ENCODE assay signal across 23 cellular contexts in the genomic region with DNA sequence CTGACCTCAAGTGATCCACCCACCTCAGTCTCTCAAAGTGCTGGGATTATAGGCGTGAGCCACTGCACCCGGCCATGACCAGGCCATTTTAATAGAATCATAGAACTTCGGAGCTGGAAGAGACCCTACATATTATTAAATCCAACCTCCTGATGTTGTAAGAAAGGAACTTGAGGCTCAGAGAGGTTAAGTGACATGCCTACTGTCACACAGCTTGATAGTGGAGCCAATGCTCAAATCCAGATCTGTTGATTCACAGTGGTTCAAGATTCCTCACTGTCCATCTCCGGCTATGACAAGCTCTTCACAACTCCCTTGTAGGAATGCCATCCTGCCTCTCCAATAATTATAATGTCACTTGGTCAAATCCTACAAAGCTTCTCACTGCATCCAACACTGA.
"Had no signal": no experiment of that assay in that cellular context is flagged by ENCODE, and none has a peak within 500 bp of the region (broad histone marks: within the 10 kb centered on the region; RNA-seq: fewer than 3 reads in every experiment).

No MANE protein-coding gene starts in this region.

- ATAC-seq: T-cell had no signal

- H3K4me2 ChIP-seq: PC-9 had no signal

- H3K27me3 Mint-ChIP-seq: activated B cell treated with CpG ODN at 0.5 μM for 24 hours; activated CD4-positive, alpha-beta memory T cell treated with anti-CD3 and anti-CD28 coated beads for 36 hours; activated CD4-positive, alpha-beta T cell treated with anti-CD3 and anti-CD28 coated beads, Interleukin-2, amount 10 ng/mL, durations not matched to agents 7 days and 5 days; T-cell had no signal

- H3K4me3 ChIP-seq: adrenal gland, PC-9, SK-N-MC had no signal

- H3K27ac Mint-ChIP-seq: activated B cell treated with CpG ODN at 0.5 μM for 24 hours; activated CD4-positive, alpha-beta memory T cell treated with anti-CD3 and anti-CD28 coated beads for 36 hours; activated CD4-positive, alpha-beta T cell treated with anti-CD3 and anti-CD28 coated beads, Interleukin-2, amount 10 ng/mL, durations not matched to agents 7 days and 5 days; activated naive CD8-positive, alpha-beta T cell treated with anti-CD3 and anti-CD28 coated beads, Interleukin-2, amount 10 ng/mL, durations not matched to agents 7 days and 5 days; T-cell had no signal

- H3K9me3 Mint-ChIP-seq: activated B cell treated with CpG ODN at 0.5 μM for 24 hours; activated CD4-positive, alpha-beta memory T cell treated with anti-CD3 and anti-CD28 coated beads for 36 hours; activated naive CD8-positive, alpha-beta T cell treated with anti-CD3 and anti-CD28 coated beads, Interleukin-2, amount 10 ng/mL, durations not matched to agents 7 days and 5 days; central memory CD8-positive, alpha-beta T cell; T-cell had no signal

- H3K36me3 ChIP-seq: adrenal gland had no signal

- H3K36me3 Mint-ChIP-seq: T-cell had no signal

- FAIRE-seq: TTC549 had no signal

- H3K4me3 Mint-ChIP-seq: activated B cell treated with CpG ODN at 0.5 μM for 24 hours; activated CD4-positive, alpha-beta memory T cell treated with anti-CD3 and anti-CD28 coated beads for 36 hours; activated CD4-positive, alpha-beta T cell treated with anti-CD3 and anti-CD28 coated beads, Interleukin-2, amount 10 ng/mL, durations not matched to agents 7 days and 5 days; activated naive CD8-positive, alpha-beta T cell treated with anti-CD3 and anti-CD28 coated beads, Interleukin-2, amount 10 ng/mL, durations not matched to agents 7 days and 5 days; central memory CD8-positive, alpha-beta T cell; T-cell had no signal

- H3K9me3 ChIP-seq: adrenal gland had no signal

- H3K27ac ChIP-seq: adrenal gland, PC-9, SK-N-MC had no signal

- DNase-seq: activated B cell treated with CpG ODN at 0.5 μM for 24 hours; activated CD4-positive, alpha-beta memory T cell treated with anti-CD3 and anti-CD28 coated beads for 36 hours; activated CD4-positive, alpha-beta T cell treated with anti-CD3 and anti-CD28 coated beads for 1 hour; activated CD4-positive, alpha-beta T cell treated with anti-CD3 and anti-CD28 coated beads, Interleukin-2, amount 10 ng/mL, durations not matched to agents 7 days and 5 days; activated CD8-positive, alpha-beta memory T cell treated with anti-CD3 and anti-CD28 coated beads for 24 hours; activated naive CD4-positive, alpha-beta T cell treated with anti-CD3 and anti-CD28 coated beads, Interleukin-2, amount 50 U/mL, for 16 hours; activated naive CD8-positive, alpha-beta T cell treated with anti-CD3 and anti-CD28 coated beads, Interleukin-2, amount 10 ng/mL, durations not matched to agents 7 days and 5 days; activated T-cell treated with anti-CD3 and anti-CD28 coated beads for 4 hours; aorta; Kasumi-1; KBM-7; NCI-H1436 treated with DMSO at 0.1 percent for 48 hours; NCI-H187 treated with DMSO at 0.1 percent for 48 hours; NCI-H2081 treated with DMSO at 0.1 percent for 48 hours; NCI-H748 treated with DMSO at 0.1 percent for 48 hours; PC-9; T-cell; T-helper 2 cell; T1000 had no signal

- H3K27me3 ChIP-seq: adrenal gland had no signal
